ENCODE assay signal across 8 cellular contexts in genomic region chr5:157471709-157472108, GRCh38. TPM values are rescaled to one million over a fixed set of nuclear protein-coding genes. Genes with fewer than 3 reads are reported as not detected.
DNase-seq lines count a peak whose midpoint lies in the region; ATAC-seq, FAIRE-seq and TF ChIP-seq lines count a peak whose summit lies in the region.

No MANE protein-coding gene starts in this region.

- H3K27me3 Mint-ChIP-seq in endothelial cell (ENCODE audit: unreplicated experiment): peaks cover 2% of the 10 kb centered on the region

- H3K4me3 Mint-ChIP-seq in endothelial cell (ENCODE audit: unreplicated experiment): no peak overlapping the region

- H3K9me3 Mint-ChIP-seq in endothelial cell (ENCODE audit: unreplicated experiment): no peaks in the 10 kb centered on the region

- ATAC-seq in HG03571 (IDR thresholded peaks at IDR 0.05; ENCODE audit: unreplicated experiment): no peak

- intact Hi-C loops in sigmoid colon (cut with DNase I): no loop called here

- H3K27ac Mint-ChIP-seq in endothelial cell (ENCODE audit: unreplicated experiment): no peak overlapping the region

- H3K9me3 ChIP-seq in sigmoid colon: no peaks in the 10 kb centered on the region

- TF ChIP-seq POLR2A in GM12891 (IDR thresholded peaks at IDR 0.05; ENCODE audit: low read depth, low read length): no peak
- TF ChIP-seq POLR2A in sigmoid colon (IDR thresholded peaks at IDR 0.05): no peak

- peaks cover 0 to 57% (median 22%) of the 10 kb centered on the region in 4 donors for H3K4me1 ChIP-seq in sigmoid colon

- 98 to 100% methylated on average over 1 of the region's 1 CpG for WGBS in sigmoid colon, 2 donors

- H3K36me3 ChIP-seq in sigmoid colon: peaks cover 0 to 50% (median 8%) of the 10 kb centered on the region in 4 donors

- H3K36me3 Mint-ChIP-seq in endothelial cell (ENCODE audit: low read depth, unreplicated experiment): peaks cover 41% of the 10 kb centered on the region

- DNase-seq in AG09309 (ENCODE audit: low read depth): no peak
- DNase-seq in GM12891 (ENCODE audit: insufficient read length, low spot score): no peak
- peak; percentile 40 for DNase-seq in RKO (ENCODE audit: low spot score)
- peak; percentile 24 for DNase-seq in endothelial cell (ENCODE audit: low spot score)
- DNase-seq in sigmoid colon: no peak
- no peak for DNase-seq in pons (ENCODE audit: low spot score)
- DNase-seq in activated CD4-positive, CD25-positive, alpha-beta regulatory T cell treated with anti-CD3 and anti-CD28 coated beads, Interleukin-2, amount 50 U/mL, for 72 hours: no peak

- H3K27me3 ChIP-seq in sigmoid colon: no peaks in the 10 kb centered on the region

- TF ChIP-seq CTCF in AG09309 (IDR thresholded peaks at IDR 0.05; ENCODE audit: control insufficient read depth, insufficient read depth, low read depth, low read length, missing control alignments) (peak; percentile 74), endothelial cell (IDR thresholded peaks at IDR 0.05; ENCODE audit: unreplicated experiment) (peak; percentile 58), sigmoid colon (IDR thresholded peaks at IDR 0.05) (peak in 3 of 4 experiments; percentile 34 to 57 (median 38))

- peaks cover 12% of the 10 kb centered on the region for H3K4me1 Mint-ChIP-seq in endothelial cell (ENCODE audit: unreplicated experiment)

- no peak overlapping the region for H3K4me3 ChIP-seq in AG09309 (ENCODE audit: control insufficient read depth, low read depth, low read length)
- H3K4me3 ChIP-seq in sigmoid colon: no peak overlapping the region

- H3K27ac ChIP-seq in sigmoid colon: peak overlapping the region in 2 of 4 donors; percentile 86 to 88

- TF ChIP-seq EP300 in sigmoid colon (IDR thresholded peaks at IDR 0.05): no peak

- peak; percentile 92 for FAIRE-seq in GM12891 (lab: Jason Lieb, UNC)

TF ChIP-seq in GM12891, 5 proteins besides CTCF, POLR2A, EP300 and RAD21:
- TF ChIP-seq TAF1 (IDR thresholded peaks at IDR 0.05; ENCODE audit: low read depth, low read length) (no peak), POU2F2 (IDR thresholded peaks at IDR 0.05; ENCODE audit: low read depth, low read length) (no peak), POLR2AphosphoS5 (IDR thresholded peaks at IDR 0.05; ENCODE audit: low read depth, low read length) (no peak), PAX5 (IDR thresholded peaks at IDR 0.05; ENCODE audit: insufficient read depth, low read length, severe bottlenecking) (no peak), SPI1 (IDR thresholded peaks at IDR 0.05; ENCODE audit: low read depth, low read length) (no peak)

RNA-seq across cellular contexts. Expression of gene NIPAL4, which starts 11.7 kb away (rescaled TPM):
- 1.2 TPM for polyA plus RNA-seq in GM12891 (2012; ENCODE audit: low read depth, missing spikeins)
- total RNA-seq in endothelial cell (ENCODE audit: unreplicated experiment): not detected
- 1 to 10 TPM; 2.8 to 5.1 (median 4.9) TPM for total RNA-seq in sigmoid colon
- polyA plus RNA-seq in sigmoid colon: 1 to 10 TPM in 1 of 3 donors, not detected in 2; 1.3 TPM

Comparison
In these comparisons a context has a peak if more than half of its experiments do, and no peak if none do; other contexts are left out.
1. DNase-seq: peak in RKO (single experiment) and endothelial cell (single experiment); none in AG09309 (single experiment), GM12891 (single experiment), sigmoid colon (single experiment), pons (single experiment) and activated CD4-positive, CD25-positive, alpha-beta regulatory T cell treated with anti-CD3 and anti-CD28 coated beads, Interleukin-2, amount 50 U/mL, for 72 hours (single experiment).
2. Peak in every context shown above with its lines, with median percentiles within 50 percentile points of each other: CTCF ChIP-seq.